Comparison of ENCODE assay signal across 23 cellular contexts in the genomic region with DNA sequence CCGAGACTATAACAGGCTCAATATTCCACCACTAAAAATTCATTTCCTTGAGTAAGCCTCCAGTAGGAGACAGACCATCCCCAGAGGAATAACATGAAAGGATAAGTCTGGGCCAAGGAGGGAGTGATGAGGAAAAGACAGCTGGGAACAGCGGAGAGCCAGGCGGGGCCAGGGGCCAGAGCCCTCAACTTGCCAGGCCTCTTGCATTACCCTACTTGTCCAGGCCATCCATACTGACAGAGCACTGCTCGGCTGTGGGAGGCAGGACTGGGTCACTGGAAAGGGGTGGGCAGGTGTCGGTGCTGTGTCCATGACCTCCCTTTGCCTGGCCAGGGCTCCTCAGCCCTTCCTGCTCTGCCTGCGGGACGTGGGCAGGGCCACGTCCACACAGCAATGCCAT. TPM values are rescaled to one million over a fixed set of nuclear protein-coding genes. Genes with fewer than 3 reads are reported as not detected.
"Had no signal": no experiment of that assay in that cellular context is flagged by ENCODE, and none has a peak within 500 bp of the region (broad histone marks: within the 10 kb centered on the region; RNA-seq: fewer than 3 reads in every experiment).

No MANE protein-coding gene starts in this region.

- H3K36me3 Mint-ChIP-seq: WTC11 had no signal

- H3K27ac ChIP-seq: ascending aorta, breast epithelium, esophagus muscularis mucosa, pancreas, SJSA1, skin epidermis, tibial nerve had no signal

- DNase-seq: activated CD4-positive, alpha-beta T cell treated with anti-CD3 and anti-CD28 coated beads, Interleukin-2, amount 10 ng/mL, durations not matched to agents 7 days and 5 days; activated CD8-positive, alpha-beta memory T cell treated with anti-CD3 and anti-CD28 coated beads, Interleukin-2, amount 50 U/mL, for 48 hours; activated naive CD4-positive, alpha-beta T cell treated with Interleukin-2 at 50 U/mL for 16 hours; midbrain; pancreas; stimulated activated CD4-positive, alpha-beta T cell treated with anti-CD3 and anti-CD28 coated beads, Interleukin-15, amount 100 ng/mL, for 24 hours; stimulated activated CD4-positive, alpha-beta T cell treated with anti-CD3 and anti-CD28 coated beads, Interleukin-4, amount 100 ng/mL, for 1 hour; stimulated activated naive CD4-positive, alpha-beta T cell treated with Interleukin-2 at 50 U/mL for 16 hours; substantia nigra; T-helper 2 cell had no signal

- H3K36me3 ChIP-seq: ascending aorta, breast epithelium, esophagus muscularis mucosa, pancreas, SJSA1, tibial nerve had no signal

- H3K4me1 Mint-ChIP-seq: activated CD4-positive, alpha-beta T cell treated with anti-CD3 and anti-CD28 coated beads, Interleukin-2, amount 10 ng/mL, durations not matched to agents 7 days and 5 days had no signal

- H3K9me3 Mint-ChIP-seq: activated CD4-positive, alpha-beta T cell treated with anti-CD3 and anti-CD28 coated beads, Interleukin-2, amount 10 ng/mL, durations not matched to agents 7 days and 5 days; activated T-helper 1 cell treated with anti-CD3 and anti-CD28 coated beads, Interleukin-12 subunit alpha, Interleukin-12 subunit beta, Interleukin-2, Interleukin-4 antibody, amounts not matched to agents 30 ng/mL and 10 ng/mL and 1 ng/mL, durations not matched to agents 14 hours and 24 hours and 36 hours; neural crest cell; WTC11 had no signal

- H3K4me3 ChIP-seq: ascending aorta, breast epithelium, esophagus muscularis mucosa, lung, pancreas, SJSA1, skin epidermis, tibial nerve had no signal

- H3K9me3 ChIP-seq: ascending aorta, breast epithelium, esophagus muscularis mucosa, pancreas, SJSA1, tibial nerve had no signal

- ATAC-seq: WTC11 had no signal

- H3K4me1 ChIP-seq: ascending aorta, breast epithelium, pancreas, SJSA1, tibial nerve had no signal

- H3K27me3 ChIP-seq: ascending aorta, breast epithelium, pancreas, SJSA1, tibial nerve had no signal

- H3K27me3 Mint-ChIP-seq: activated CD4-positive, alpha-beta T cell treated with anti-CD3 and anti-CD28 coated beads, Interleukin-2, amount 10 ng/mL, durations not matched to agents 7 days and 5 days had no signal

- FAIRE-seq: pancreas, TTC549 had no signal

- H3K4me3 Mint-ChIP-seq: activated CD4-positive, alpha-beta T cell treated with anti-CD3 and anti-CD28 coated beads, Interleukin-2, amount 10 ng/mL, durations not matched to agents 7 days and 5 days; activated T-helper 1 cell treated with anti-CD3 and anti-CD28 coated beads, Interleukin-12 subunit alpha, Interleukin-12 subunit beta, Interleukin-2, Interleukin-4 antibody, amounts not matched to agents 30 ng/mL and 10 ng/mL and 1 ng/mL, durations not matched to agents 14 hours and 24 hours and 36 hours; neural crest cell; WTC11 had no signal

- H3K27ac Mint-ChIP-seq: activated CD4-positive, alpha-beta T cell treated with anti-CD3 and anti-CD28 coated beads, Interleukin-2, amount 10 ng/mL, durations not matched to agents 7 days and 5 days; activated T-helper 1 cell treated with anti-CD3 and anti-CD28 coated beads, Interleukin-12 subunit alpha, Interleukin-12 subunit beta, Interleukin-2, Interleukin-4 antibody, amounts not matched to agents 30 ng/mL and 10 ng/mL and 1 ng/mL, durations not matched to agents 14 hours and 24 hours and 36 hours; WTC11 had no signal

RNA-seq across cellular contexts. Expression of a gene that starts 8.6 kb away (rescaled TPM):
- total RNA-seq: renal cortical epithelial cell, SJSA1 had no signal

RNA-seq across cellular contexts. Expression of a gene that starts 38.2 kb away (rescaled TPM):
- total RNA-seq: activated CD4-positive, alpha-beta T cell treated with anti-CD3 and anti-CD28 coated beads, Interleukin-2, amount 10 ng/mL, durations not matched to agents 7 days and 5 days; activated T-helper 1 cell treated with anti-CD3 and anti-CD28 coated beads, Interleukin-12 subunit alpha, Interleukin-12 subunit beta, Interleukin-2, Interleukin-4 antibody, amounts not matched to agents 30 ng/mL and 10 ng/mL and 1 ng/mL, durations not matched to agents 14 hours and 24 hours and 36 hours; ascending aorta; breast epithelium; esophagus muscularis mucosa; fibroblast of villous mesenchyme; lung; neural crest cell; SJSA1; tibial nerve; WTC11 had no signal
- polyA plus RNA-seq: lung had no signal

RNA-seq across cellular contexts. Expression of a gene that starts 49.3 kb away (rescaled TPM):
- total RNA-seq: activated CD4-positive, alpha-beta T cell treated with anti-CD3 and anti-CD28 coated beads, Interleukin-2, amount 10 ng/mL, durations not matched to agents 7 days and 5 days; activated T-helper 1 cell treated with anti-CD3 and anti-CD28 coated beads, Interleukin-12 subunit alpha, Interleukin-12 subunit beta, Interleukin-2, Interleukin-4 antibody, amounts not matched to agents 30 ng/mL and 10 ng/mL and 1 ng/mL, durations not matched to agents 14 hours and 24 hours and 36 hours; ascending aorta; fibroblast of villous mesenchyme; renal cortical epithelial cell; SJSA1 had no signal
